ENCODE assay signal across 1 cellular context in genomic region chr15:82709421-82710207, GRCh38.
TF ChIP-seq lines count a peak whose summit lies in the region.

TSS of gene AP3B2 (minus strand) at chr15:82709875. CDS start at chr15:82709706, 169 bp downstream.

TF ChIP-seq in GM23338, 12 proteins besides CTCF, POLR2A, EP300 and RAD21 (continued from another document):
- no peak for TF ChIP-seq ZNF462 (CRISPR knock-in tag; IDR thresholded peaks at IDR 0.05)
- peak; percentile 67 for TF ChIP-seq POLR2AphosphoS5 (IDR thresholded peaks at IDR 0.05; ENCODE audit: low read depth)
TF ChIP-seq in GM23338: peak in this region for 3.
